ENCODE assay signal across 1 cellular context in the genomic region with DNA sequence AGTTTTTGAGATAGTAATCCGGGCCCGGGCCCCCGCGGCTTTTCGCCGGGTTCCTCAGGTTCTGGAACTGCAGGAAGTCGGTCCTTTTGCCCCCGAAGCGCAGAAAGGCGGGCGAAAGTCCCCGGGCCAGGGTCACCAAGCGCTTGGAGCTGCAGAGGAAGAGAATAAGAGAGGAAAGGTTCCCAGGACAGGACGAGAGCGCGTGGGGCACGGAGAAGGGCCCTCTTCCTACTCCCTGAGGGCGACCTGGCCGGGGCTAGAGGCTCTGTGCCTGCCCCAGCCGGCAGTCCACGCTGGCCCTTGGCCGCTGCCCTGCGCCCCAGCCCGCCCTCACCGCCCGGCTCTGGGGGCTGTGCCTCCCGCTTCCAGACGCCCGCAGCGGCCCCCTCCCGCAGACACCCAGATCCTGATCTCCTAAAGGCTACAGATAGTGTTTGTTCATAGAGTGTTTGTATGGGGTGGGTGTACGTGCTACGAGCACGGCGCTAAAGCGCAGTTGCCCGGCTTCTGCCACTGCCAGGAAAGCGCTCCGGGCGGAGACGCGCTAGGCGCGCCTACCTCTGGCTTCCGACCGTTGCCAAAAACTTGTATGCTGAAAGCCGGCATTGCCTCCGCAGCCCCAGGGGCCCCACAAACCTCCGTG.
TF ChIP-seq lines count a peak whose summit lies in the region.

No MANE protein-coding gene starts in this region.

TF ChIP-seq in WTC11, 78 proteins besides CTCF, POLR2A, EP300 and RAD21 (continued from another document):
- TF ChIP-seq, protein P1, sequence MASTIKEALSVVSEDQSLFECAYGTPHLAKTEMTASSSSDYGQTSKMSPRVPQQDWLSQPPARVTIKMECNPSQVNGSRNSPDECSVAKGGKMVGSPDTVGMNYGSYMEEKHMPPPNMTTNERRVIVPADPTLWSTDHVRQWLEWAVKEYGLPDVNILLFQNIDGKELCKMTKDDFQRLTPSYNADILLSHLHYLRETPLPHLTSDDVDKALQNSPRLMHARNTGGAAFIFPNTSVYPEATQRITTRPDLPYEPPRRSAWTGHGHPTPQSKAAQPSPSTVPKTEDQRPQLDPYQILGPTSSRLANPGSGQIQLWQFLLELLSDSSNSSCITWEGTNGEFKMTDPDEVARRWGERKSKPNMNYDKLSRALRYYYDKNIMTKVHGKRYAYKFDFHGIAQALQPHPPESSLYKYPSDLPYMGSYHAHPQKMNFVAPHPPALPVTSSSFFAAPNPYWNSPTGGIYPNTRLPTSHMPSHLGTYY (CRISPR knock-in tag; IDR thresholded peaks at IDR 0.05) = no peak
- no peak for TF ChIP-seq ELF4 (CRISPR knock-in tag; IDR thresholded peaks at IDR 0.05; ENCODE audit: low read depth)
- TF ChIP-seq, protein P2, sequence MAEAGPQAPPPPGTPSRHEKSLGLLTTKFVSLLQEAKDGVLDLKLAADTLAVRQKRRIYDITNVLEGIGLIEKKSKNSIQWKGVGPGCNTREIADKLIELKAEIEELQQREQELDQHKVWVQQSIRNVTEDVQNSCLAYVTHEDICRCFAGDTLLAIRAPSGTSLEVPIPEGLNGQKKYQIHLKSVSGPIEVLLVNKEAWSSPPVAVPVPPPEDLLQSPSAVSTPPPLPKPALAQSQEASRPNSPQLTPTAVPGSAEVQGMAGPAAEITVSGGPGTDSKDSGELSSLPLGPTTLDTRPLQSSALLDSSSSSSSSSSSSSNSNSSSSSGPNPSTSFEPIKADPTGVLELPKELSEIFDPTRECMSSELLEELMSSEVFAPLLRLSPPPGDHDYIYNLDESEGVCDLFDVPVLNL (CRISPR knock-in tag; IDR thresholded peaks at IDR 0.05; ENCODE audit: borderline replicate concordance, low read depth) = no peak
- no peak for TF ChIP-seq OVOL2 (CRISPR knock-in tag; IDR thresholded peaks at IDR 0.05; ENCODE audit: borderline replicate concordance)
- no peak for TF ChIP-seq TP53 (CRISPR knock-in tag; IDR thresholded peaks at IDR 0.05)
- TF ChIP-seq, protein P3, sequence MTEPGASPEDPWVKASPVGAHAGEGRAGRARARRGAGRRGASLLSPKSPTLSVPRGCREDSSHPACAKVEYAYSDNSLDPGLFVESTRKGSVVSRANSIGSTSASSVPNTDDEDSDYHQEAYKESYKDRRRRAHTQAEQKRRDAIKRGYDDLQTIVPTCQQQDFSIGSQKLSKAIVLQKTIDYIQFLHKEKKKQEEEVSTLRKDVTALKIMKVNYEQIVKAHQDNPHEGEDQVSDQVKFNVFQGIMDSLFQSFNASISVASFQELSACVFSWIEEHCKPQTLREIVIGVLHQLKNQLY (CRISPR knock-in tag; IDR thresholded peaks at IDR 0.05) = no peak
- no peak for TF ChIP-seq EMX1 (CRISPR knock-in tag; IDR thresholded peaks at IDR 0.05)
- no peak for TF ChIP-seq FOXJ3 (CRISPR knock-in tag; IDR thresholded peaks at IDR 0.05; ENCODE audit: borderline replicate concordance)
- no peak for TF ChIP-seq ZNF121 (CRISPR knock-in tag; IDR thresholded peaks at IDR 0.05)
- TF ChIP-seq CREB1 (CRISPR knock-in tag; IDR thresholded peaks at IDR 0.05) = no peak
- no peak for TF ChIP-seq SOX15 (CRISPR knock-in tag; IDR thresholded peaks at IDR 0.05)
- no peak for TF ChIP-seq RORB (CRISPR knock-in tag; IDR thresholded peaks at IDR 0.05)
- TF ChIP-seq, protein P4, sequence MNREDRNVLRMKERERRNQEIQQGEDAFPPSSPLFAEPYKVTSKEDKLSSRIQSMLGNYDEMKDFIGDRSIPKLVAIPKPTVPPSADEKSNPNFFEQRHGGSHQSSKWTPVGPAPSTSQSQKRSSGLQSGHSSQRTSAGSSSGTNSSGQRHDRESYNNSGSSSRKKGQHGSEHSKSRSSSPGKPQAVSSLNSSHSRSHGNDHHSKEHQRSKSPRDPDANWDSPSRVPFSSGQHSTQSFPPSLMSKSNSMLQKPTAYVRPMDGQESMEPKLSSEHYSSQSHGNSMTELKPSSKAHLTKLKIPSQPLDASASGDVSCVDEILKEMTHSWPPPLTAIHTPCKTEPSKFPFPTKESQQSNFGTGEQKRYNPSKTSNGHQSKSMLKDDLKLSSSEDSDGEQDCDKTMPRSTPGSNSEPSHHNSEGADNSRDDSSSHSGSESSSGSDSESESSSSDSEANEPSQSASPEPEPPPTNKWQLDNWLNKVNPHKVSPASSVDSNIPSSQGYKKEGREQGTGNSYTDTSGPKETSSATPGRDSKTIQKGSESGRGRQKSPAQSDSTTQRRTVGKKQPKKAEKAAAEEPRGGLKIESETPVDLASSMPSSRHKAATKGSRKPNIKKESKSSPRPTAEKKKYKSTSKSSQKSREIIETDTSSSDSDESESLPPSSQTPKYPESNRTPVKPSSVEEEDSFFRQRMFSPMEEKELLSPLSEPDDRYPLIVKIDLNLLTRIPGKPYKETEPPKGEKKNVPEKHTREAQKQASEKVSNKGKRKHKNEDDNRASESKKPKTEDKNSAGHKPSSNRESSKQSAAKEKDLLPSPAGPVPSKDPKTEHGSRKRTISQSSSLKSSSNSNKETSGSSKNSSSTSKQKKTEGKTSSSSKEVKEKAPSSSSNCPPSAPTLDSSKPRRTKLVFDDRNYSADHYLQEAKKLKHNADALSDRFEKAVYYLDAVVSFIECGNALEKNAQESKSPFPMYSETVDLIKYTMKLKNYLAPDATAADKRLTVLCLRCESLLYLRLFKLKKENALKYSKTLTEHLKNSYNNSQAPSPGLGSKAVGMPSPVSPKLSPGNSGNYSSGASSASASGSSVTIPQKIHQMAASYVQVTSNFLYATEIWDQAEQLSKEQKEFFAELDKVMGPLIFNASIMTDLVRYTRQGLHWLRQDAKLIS (CRISPR knock-in tag; IDR thresholded peaks at IDR 0.05; ENCODE audit: borderline replicate concordance) = no peak
- TF ChIP-seq, protein P5, sequence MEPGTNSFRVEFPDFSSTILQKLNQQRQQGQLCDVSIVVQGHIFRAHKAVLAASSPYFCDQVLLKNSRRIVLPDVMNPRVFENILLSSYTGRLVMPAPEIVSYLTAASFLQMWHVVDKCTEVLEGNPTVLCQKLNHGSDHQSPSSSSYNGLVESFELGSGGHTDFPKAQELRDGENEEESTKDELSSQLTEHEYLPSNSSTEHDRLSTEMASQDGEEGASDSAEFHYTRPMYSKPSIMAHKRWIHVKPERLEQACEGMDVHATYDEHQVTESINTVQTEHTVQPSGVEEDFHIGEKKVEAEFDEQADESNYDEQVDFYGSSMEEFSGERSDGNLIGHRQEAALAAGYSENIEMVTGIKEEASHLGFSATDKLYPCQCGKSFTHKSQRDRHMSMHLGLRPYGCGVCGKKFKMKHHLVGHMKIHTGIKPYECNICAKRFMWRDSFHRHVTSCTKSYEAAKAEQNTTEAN (CRISPR knock-in tag; IDR thresholded peaks at IDR 0.05) = no peak
- TF ChIP-seq ZNF138 (CRISPR knock-in tag; conservative IDR thresholded peaks at IDR 0.05) = no peak
